ENCODE assay signal across 8 cellular contexts in the genomic region with DNA sequence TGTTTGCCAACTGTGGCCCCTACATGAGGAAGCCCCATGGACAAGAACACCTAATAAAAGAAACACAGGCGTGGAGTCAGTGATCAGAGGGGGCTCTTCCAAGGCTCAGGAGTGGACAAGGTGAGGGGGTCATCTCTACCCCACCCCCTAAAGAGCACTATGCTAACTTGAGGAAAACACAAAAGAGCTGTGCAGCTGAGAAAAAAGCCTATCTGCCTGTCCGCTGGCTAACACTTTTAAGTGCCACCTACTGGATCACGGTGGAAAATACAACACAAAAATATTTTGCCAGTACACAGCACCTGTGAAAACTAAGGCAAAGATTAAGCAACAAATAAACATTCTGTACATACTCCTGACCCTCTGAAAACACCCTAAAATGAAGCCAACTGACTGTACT. TPM values are rescaled to one million over a fixed set of nuclear protein-coding genes. Genes with fewer than 3 reads are reported as not detected.
DNase-seq lines count a peak whose midpoint lies in the region; ATAC-seq and TF ChIP-seq lines count a peak whose summit lies in the region.

No MANE protein-coding gene starts in this region.

- H3K36me3 ChIP-seq in mammary epithelial cell (ENCODE audit: insufficient read depth, low read length) (no peaks in the 10 kb centered on the region), osteoblast (ENCODE audit: insufficient read depth, low read length) (no peaks in the 10 kb centered on the region)

- H3K27me3 ChIP-seq in HL-60 (ENCODE audit: insufficient read depth, poor library complexity, severe bottlenecking) (no peaks in the 10 kb centered on the region), mammary epithelial cell (ENCODE audit: insufficient read depth, low read length) (no peaks in the 10 kb centered on the region), osteoblast (ENCODE audit: insufficient read depth, low read length) (no peaks in the 10 kb centered on the region)

- no peaks in the 10 kb centered on the region for H3K79me2 ChIP-seq in mammary epithelial cell (ENCODE audit: insufficient read depth, low read length)
- H3K79me2 ChIP-seq in osteoblast (ENCODE audit: insufficient read depth, low read length), result no peaks in the 10 kb centered on the region

- intact Hi-C loops in mammary epithelial cell (cut with micrococcal nuclease), result loop anchor here (5.0 kb wide), 2 partner anchors 142 to 1227 kb away; no protein-coding TSS in a partner anchor

- H3K9me3 ChIP-seq in mammary epithelial cell (replicated peaks; ENCODE audit: insufficient read depth, low read length), result no peaks in the 10 kb centered on the region
- no peaks in the 10 kb centered on the region for H3K9me3 ChIP-seq in osteoblast (ENCODE audit: low read depth, low read length)

- CTCF ChIA-PET in mammary epithelial cell (lab: Charles Lee; ENCODE audit: low non-redundant PET), result interaction anchor here (0.6 kb wide), 1 partner anchor 209 kb away, joined by 5 read pairs; no protein-coding TSS in a partner anchor

- H3K27ac ChIP-seq in HL-60 (replicated peaks) (no peak overlapping the region), mammary epithelial cell (ENCODE audit: insufficient read depth, low read depth, low read length) (no peak overlapping the region), osteoblast (ENCODE audit: low read depth, low read length) (no peak overlapping the region)

- no peaks in the 10 kb centered on the region for H4K20me1 ChIP-seq in mammary epithelial cell (ENCODE audit: insufficient read depth, low read length)
- no peaks in the 10 kb centered on the region for H4K20me1 ChIP-seq in osteoblast (ENCODE audit: insufficient read depth, low read length)

- H3K4me2 ChIP-seq in mammary epithelial cell (ENCODE audit: insufficient read depth, low read depth, low read length), result no peak overlapping the region
- no peak overlapping the region for H3K4me2 ChIP-seq in osteoblast (ENCODE audit: insufficient read depth, low read length)

- no peak for ATAC-seq in GM21381 (IDR thresholded peaks at IDR 0.05; ENCODE audit: unreplicated experiment)

- TF ChIP-seq CTCF in HL-60 (IDR thresholded peaks at IDR 0.05; ENCODE audit: insufficient read depth, low read length) (peak; percentile 27), mammary epithelial cell (conservative IDR thresholded peaks at IDR 0.05 in 1 of 2, IDR thresholded peaks at IDR 0.05 in 1 of 2; ENCODE audit: extremely low read depth in 1 of 2, insufficient read depth in 1 of 2, low read depth in 1 of 2, low read length in 2 of 2) (peak in 1 of 2 donors; percentile 44), osteoblast (IDR thresholded peaks at IDR 0.05; ENCODE audit: extremely low read depth, low read depth, low read length) (peak; percentile 29)

- WGBS in mammary epithelial cell (ENCODE audit: low coverage, missing lambda C conversion rate), result 21% methylated on average over 3 of the region's 3 CpGs

- H3K4me1 ChIP-seq in mammary epithelial cell (ENCODE audit: insufficient read depth, low read length) (no peaks in the 10 kb centered on the region), osteoblast (ENCODE audit: insufficient read depth, low read length) (no peaks in the 10 kb centered on the region)

- DNase-seq in DMS53 (lab: John Stamatoyannopoulos, UW) (peak; percentile 69), DMS53 treated with DMSO at 0.1 percent for 48 hours (lab: John Stamatoyannopoulos, UW; ENCODE audit: unreplicated experiment) (no peak), HL-60 (ENCODE audit: low read depth in 1 of 2, low spot score in 1 of 2) (no peak), mammary epithelial cell (peak; percentile 7), osteoblast (ENCODE audit: insufficient read length, low spot score, missing footprints) (no peak), epidermal melanocyte (ENCODE audit: insufficient read length, low spot score) (no peak), retina (no peak)

- in situ Hi-C loops in mammary epithelial cell (cut with MboI; ENCODE audit: low sequenced_read_pairs in 2 of 2), result loop anchor here in 1 of 2 donors (10.0 kb wide), 1 partner anchor 205 kb away; no protein-coding TSS in a partner anchor

- H2AFZ ChIP-seq in mammary epithelial cell (ENCODE audit: low read depth, low read length), result no peak overlapping the region
- no peak overlapping the region for H2AFZ ChIP-seq in osteoblast (ENCODE audit: low read length)

- BruUV-seq in mammary epithelial cell (replicated peaks; lab: Mats Ljungman, UMichigan), result no TSS peak

- dilution Hi-C loops in mammary epithelial cell (cut with HindIII; ENCODE audit: low sequenced_read_pairs), result no loop called here

- H3K4me3 ChIP-seq in HL-60 (replicated peaks; ENCODE audit: insufficient read depth, low read length), result no peak overlapping the region
- no peak overlapping the region for H3K4me3 ChIP-seq in mammary epithelial cell (replicated peaks in 1 of 3; ENCODE audit: insufficient read depth in 1 of 3, low read depth in 2 of 3, low read length in 3 of 3)
- no peak overlapping the region for H3K4me3 ChIP-seq in osteoblast (ENCODE audit: insufficient read depth, low read length)

- no peak overlapping the region for H3K9ac ChIP-seq in mammary epithelial cell (ENCODE audit: insufficient read depth, low read length)

RNA-seq across cellular contexts. Expression of a gene that starts 53.1 kb away (rescaled TPM):
- total RNA-seq in mammary epithelial cell, result 1 to 10 TPM in 1 of 2 donors, not detected in 1; 3.0 TPM
- 0.11 TPM for polyA plus RNA-seq in mammary epithelial cell
- polyA minus RNA-seq in mammary epithelial cell, result not detected
- under 0.01 TPM in 2 replicates for total RNA-seq in osteoblast

Comparison
In these comparisons a context has a peak if more than half of its experiments do, and no peak if none do; other contexts are left out.
1. DNase-seq: peak in DMS53 (single experiment) and mammary epithelial cell (single experiment); none in DMS53 treated with DMSO at 0.1 percent for 48 hours (single experiment), HL-60 (0 of 2), osteoblast (single experiment), epidermal melanocyte (single experiment) and retina (single experiment).